Comparison of ENCODE assay signal across 27 cellular contexts in genomic region chr10:110491346-110491745, GRCh38. TPM values are rescaled to one million over a fixed set of nuclear protein-coding genes. Genes with fewer than 3 reads are reported as not detected.
DNase-seq lines count a peak whose midpoint lies in the region; ATAC-seq, FAIRE-seq and TF ChIP-seq lines count a peak whose summit lies in the region.
"Had no signal": no experiment of that assay in that cellular context is flagged by ENCODE, and none has a peak within 500 bp of the region (broad histone marks: within the 10 kb centered on the region; RNA-seq: fewer than 3 reads in every experiment).

No MANE protein-coding gene starts in this region.

- no peaks in the 10 kb centered on the region for H3K9me2 ChIP-seq in GM23248 (ENCODE audit: insufficient read depth)

- in situ Hi-C loops in GM23248 (cut with MboI) (no loop called here), brain microvascular endothelial cell (cut with HindIII; ENCODE audit: low pct_ligation_motif_present, low sequenced_read_pairs) (no loop called here)

- TF ChIP-seq CTCF in fibroblast of villous mesenchyme (IDR thresholded peaks at IDR 0.05; ENCODE audit: insufficient read depth, low read depth, low read length), result no peak
- no peak for TF ChIP-seq CTCF in brain microvascular endothelial cell (IDR thresholded peaks at IDR 0.05; ENCODE audit: low read depth, low read length, missing control alignments)
- no peak for TF ChIP-seq CTCF in psoas muscle (IDR thresholded peaks at IDR 0.05)

- intact Hi-C loops in psoas muscle (cut with DNase I), result loop anchor here in 1 of 2 donors (10.0 kb wide), 1 partner anchor 137 kb away; no protein-coding TSS in a partner anchor

- peaks cover 20% of the 10 kb centered on the region for H3K4me1 ChIP-seq in GM23248 (ENCODE audit: insufficient read depth)
- no peaks in the 10 kb centered on the region for H3K4me1 ChIP-seq in psoas muscle

- H3K27me3 ChIP-seq in GM23248 (replicated peaks; ENCODE audit: insufficient read depth) (no peaks in the 10 kb centered on the region), brain microvascular endothelial cell (replicated peaks) (no peaks in the 10 kb centered on the region), psoas muscle (ENCODE audit: insufficient read depth in 3 of 3, low read length in 2 of 3) (no peaks in the 10 kb centered on the region)

- H3K9ac ChIP-seq in GM23248, result no peak overlapping the region

- H3K4me2 ChIP-seq in GM23248 (ENCODE audit: unreplicated experiment), result no peak overlapping the region
- H3K4me2 ChIP-seq: PC-9 had no signal

- DNase-seq in GM23248 (peak; percentile 53), RKO (ENCODE audit: low spot score) (peak; percentile 86), fibroblast of villous mesenchyme (ENCODE audit: low read depth) (peak; percentile 76), urothelium cell line (ENCODE audit: low spot score) (no peak), brain microvascular endothelial cell (no peak), psoas muscle (no peak)
- DNase-seq: activated CD4-positive, alpha-beta T cell treated with anti-CD3 and anti-CD28 coated beads for 36 hours; activated CD8-positive, alpha-beta memory T cell treated with anti-CD3 and anti-CD28 coated beads for 24 hours; activated T-cell treated with anti-CD3 and anti-CD28 coated beads for 4 hours; amygdala; Calu3; DMS79; KG1; NCI-H1417 treated with DMSO at 0.1 percent for 48 hours; NCI-H2081; NCI-H526; nephron progenitor cell; PC-9; SHP77; small intestine; SW 1271 had no signal

- FAIRE-seq in urothelium cell line (lab: Jason Lieb, UNC), result no peak
- FAIRE-seq: bronchial epithelial cell, GM18507, islet of Langerhans, small intestine had no signal

- H3K4me3 ChIP-seq in GM23248 (no peak overlapping the region), fibroblast of villous mesenchyme (ENCODE audit: low read depth, low read length) (no peak overlapping the region), brain microvascular endothelial cell (ENCODE audit: low read depth, low read length) (no peak overlapping the region), psoas muscle (no peak overlapping the region)
- H3K4me3 ChIP-seq: PC-9 had no signal

- peaks cover 31% of the 10 kb centered on the region for H3F3A ChIP-seq in GM23248 (ENCODE audit: insufficient read depth)

- ATAC-seq in HG03469 (IDR thresholded peaks at IDR 0.05; ENCODE audit: unreplicated experiment) (no peak), psoas muscle (no peak)
- ATAC-seq: activated CD4-positive, alpha-beta T cell treated with anti-CD3 and anti-CD28 coated beads for 36 hours; left lobe of liver had no signal

- WGBS in GM23248 (ENCODE audit: low coverage in 1 of 2, low lambda C conversion rate in 2 of 2, missing lambda C conversion rate in 2 of 2), 2 experiments, result 31 to 54% methylated on average over 2 of the region's 2 CpGs
- WGBS in psoas muscle, 3 donors, result 58 to 81% (median 75%) methylated on average over 2 of the region's 2 CpGs

- no peaks in the 10 kb centered on the region for H4K20me1 ChIP-seq in GM23248 (ENCODE audit: insufficient read depth)

- H3K36me3 ChIP-seq in GM23248 (ENCODE audit: low read depth) (no peaks in the 10 kb centered on the region), brain microvascular endothelial cell (replicated peaks) (no peaks in the 10 kb centered on the region), psoas muscle (ENCODE audit: insufficient read depth in 1 of 2, low read depth in 1 of 2) (no peaks in the 10 kb centered on the region)

- H3K79me2 ChIP-seq in GM23248 (ENCODE audit: insufficient read depth), result peaks cover 12% of the 10 kb centered on the region

- H3K9me3 ChIP-seq in GM23248 (ENCODE audit: low read depth) (no peaks in the 10 kb centered on the region), psoas muscle (no peaks in the 10 kb centered on the region)

- no peak overlapping the region for H2AFZ ChIP-seq in GM23248
- H2AFZ ChIP-seq: PC-9 had no signal

- H3K27ac ChIP-seq in GM23248, result peak overlapping the region; percentile 17; the same call in 1 of the 2 replicates
- no peak overlapping the region for H3K27ac ChIP-seq in brain microvascular endothelial cell
- H3K27ac ChIP-seq in psoas muscle, result no peak overlapping the region
- H3K27ac ChIP-seq: HL-60, PC-9 had no signal

RNA-seq across cellular contexts. Expression of gene DUSP5, which starts 6.4 kb away (rescaled TPM):
- total RNA-seq in GM23248 (2014; rRNA removed; shearing (Covaris generic)), result 17.8 and 18.0 TPM in 2 replicates
- polyA plus RNA-seq in GM23248 (2016; fragmentation: Nextera tagmentation; extraction: Ambion mirVana) (5.8 and 13.3 TPM in 2 replicates), psoas muscle (10 to 100 TPM in 1 of 3 donors, 1 to 10 TPM in 2; 1.2 to 77.5 (median 1.9) TPM)
- total RNA-seq in fibroblast of villous mesenchyme (10.0 and 42.3 TPM in 2 replicates), psoas muscle (1 to 10 TPM; 1.3 to 2.9 (median 2.4) TPM)

Comparison
In these comparisons a context has a peak if more than half of its experiments do, and no peak if none do; other contexts are left out.
1. DNase-seq: peak in GM23248 (single experiment), RKO (single experiment) and fibroblast of villous mesenchyme (single experiment); none in urothelium cell line (single experiment), brain microvascular endothelial cell (single experiment) and psoas muscle (0 of 2).